ENCODE assay signal across 22 cellular contexts in the genomic region with DNA sequence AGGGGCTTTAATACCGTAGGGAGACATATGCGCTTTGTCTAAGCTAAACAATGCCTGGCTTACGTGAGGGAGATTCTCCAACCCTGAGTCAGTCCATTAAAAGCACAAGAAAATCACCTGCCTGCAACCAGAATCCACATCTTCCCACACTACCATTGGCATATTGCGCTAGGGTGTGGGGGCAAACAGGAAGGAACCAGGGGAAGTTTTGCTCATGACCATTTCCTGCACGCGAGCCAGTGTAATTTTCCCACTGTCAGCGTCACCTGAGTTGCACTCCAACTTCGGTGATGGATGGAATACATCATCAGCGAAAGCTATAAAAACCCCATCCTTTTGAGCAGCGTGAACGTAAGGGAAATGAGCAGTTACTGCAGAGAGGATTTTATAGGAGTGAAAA.
DNase-seq lines count a peak whose midpoint lies in the region; ATAC-seq, FAIRE-seq and TF ChIP-seq lines count a peak whose summit lies in the region.
"Had no signal": no experiment of that assay in that cellular context is flagged by ENCODE, and none has a peak within 500 bp of the region (broad histone marks: within the 10 kb centered on the region; RNA-seq: fewer than 3 reads in every experiment).

No MANE protein-coding gene starts in this region.

- H3K27me3 Mint-ChIP-seq in GM23338 (ENCODE audit: insufficient read depth, low read depth, poor library complexity) (peaks cover 4% of the 10 kb centered on the region), endodermal cell (ENCODE audit: insufficient read depth) (no peaks in the 10 kb centered on the region)
- no peaks in the 10 kb centered on the region for H3K27me3 Mint-ChIP-seq in natural killer cell treated with Interleukin-12 subunit alpha and Interleukin-12 subunit beta and Interleukin-15 and Interleukin-18, amount 100 ng/mL, for 72 hours
- H3K27me3 Mint-ChIP-seq: T-cell had no signal

- no peaks in the 10 kb centered on the region for H3K27me3 ChIP-seq in BLaER1 treated with 17β-estradiol and CSF1 and Interleukin-3, amounts not matched to agents 10 nM and 100 nM
- H3K27me3 ChIP-seq in GM23338 (ENCODE audit: insufficient read depth) (no peaks in the 10 kb centered on the region), endodermal cell (ENCODE audit: control insufficient read depth, insufficient read depth, low read length, poor library complexity, severe bottlenecking) (no peaks in the 10 kb centered on the region)
- H3K27me3 ChIP-seq: tibial nerve had no signal

- FAIRE-seq in frontal cortex (lab: Jason Lieb, UNC) = no peak
- FAIRE-seq: GM12892, TTC549 had no signal

- peaks cover 0 to 71% (median 22%) of the 10 kb centered on the region in 11 experiments; a peak in 11 of 22 replicates for H3K36me3 ChIP-seq in BLaER1 treated with 17β-estradiol and CSF1 and Interleukin-3, amounts not matched to agents 10 nM and 100 nM
- H3K36me3 ChIP-seq in GM23338 (ENCODE audit: insufficient read depth) = peaks cover 4% of the 10 kb centered on the region; the same call in 1 of the 2 replicates
- H3K36me3 ChIP-seq in endodermal cell (ENCODE audit: control insufficient read depth, insufficient read depth, low read length) = no peaks in the 10 kb centered on the region
- H3K36me3 ChIP-seq: tibial nerve had no signal

- H3K9me2 ChIP-seq in GM23338 (ENCODE audit: insufficient read depth) = no peaks in the 10 kb centered on the region

- H3K9me3 Mint-ChIP-seq in GM23338 (no peaks in the 10 kb centered on the region), endodermal cell (no peaks in the 10 kb centered on the region)
- H3K9me3 Mint-ChIP-seq in natural killer cell treated with Interleukin-12 subunit alpha and Interleukin-12 subunit beta and Interleukin-15 and Interleukin-18, amount 100 ng/mL, for 72 hours = no peaks in the 10 kb centered on the region
- H3K9me3 Mint-ChIP-seq: dendritic cell treated with granulocyte-macrophage colony-stimulating factor and Interleukin-4, amounts not matched to agents 40 ng/mL and 50 ng/mL, for 4 days; T-cell had no signal

- peaks cover 7 to 36% (median 11%) of the 10 kb centered on the region in 10 experiments; a peak in 17 of 20 replicates for H3K4me1 ChIP-seq in BLaER1 treated with 17β-estradiol and CSF1 and Interleukin-3, amounts not matched to agents 10 nM and 100 nM
- H3K4me1 ChIP-seq in GM23338 (ENCODE audit: insufficient read depth) (peaks cover 16% of the 10 kb centered on the region), endodermal cell (ENCODE audit: control insufficient read depth, insufficient read depth, low read length) (peaks cover 4% of the 10 kb centered on the region)

- no peaks in the 10 kb centered on the region for H3K9me3 ChIP-seq in BLaER1 treated with 17β-estradiol and CSF1 and Interleukin-3, amounts not matched to agents 10 nM and 100 nM (replicated peaks in 1 of 11)
- no peaks in the 10 kb centered on the region for H3K9me3 ChIP-seq in endodermal cell (ENCODE audit: control insufficient read depth, low read length)
- H3K9me3 ChIP-seq: tibial nerve had no signal

- H3K4me3 Mint-ChIP-seq in GM23338 (no peak overlapping the region), endodermal cell (no peak overlapping the region)
- no peak overlapping the region for H3K4me3 Mint-ChIP-seq in natural killer cell treated with Interleukin-12 subunit alpha and Interleukin-12 subunit beta and Interleukin-15 and Interleukin-18, amount 100 ng/mL, for 72 hours
- H3K4me3 Mint-ChIP-seq: dendritic cell treated with granulocyte-macrophage colony-stimulating factor and Interleukin-4, amounts not matched to agents 40 ng/mL and 50 ng/mL, for 4 days; T-cell had no signal

- H4K20me1 ChIP-seq in BLaER1 treated with 17β-estradiol and CSF1 and Interleukin-3, amounts not matched to agents 10 nM and 100 nM = no peaks in the 10 kb centered on the region; a peak in 1 of 22 replicates
- 0 out of 2 replicates have a peak, but pooled peaks cover 5% of the 10 kb centered on the region for H4K20me1 ChIP-seq in GM23338 (replicated peaks; ENCODE audit: insufficient read depth)

- H3K4me3 ChIP-seq in BLaER1 treated with 17β-estradiol and CSF1 and Interleukin-3, amounts not matched to agents 10 nM and 100 nM = no peak overlapping the region
- H3K4me3 ChIP-seq in GM23338 (no peak overlapping the region), endodermal cell (ENCODE audit: low read length) (no peak overlapping the region)
- H3K4me3 ChIP-seq: GM23248, tibial nerve had no signal

- DNase-seq in GM23338 (ENCODE audit: low spot score) (no peak), endodermal cell (peak; percentile 40), HEK293T (ENCODE audit: extremely low spot score) (no peak), SK-N-DZ (ENCODE audit: low spot score) (no peak), frontal cortex (ENCODE audit: low spot score in 2 of 2) (no peak)
- no peak for DNase-seq in natural killer cell treated with Interleukin-12 subunit alpha and Interleukin-12 subunit beta and Interleukin-15 and Interleukin-18, amount 100 ng/mL, for 72 hours (ENCODE audit: low spot score)
- DNase-seq: activated CD4-positive, alpha-beta T cell treated with anti-CD3 and anti-CD28 coated beads for 4 hours; activated gamma-delta T cell treated with Interleukin-2 at 50 U/mL for 16 hours; COR-L47; DMS79 treated with DMSO at 0.1 percent for 48 hours; GM23248; KG1; NCI-H1694; NCI-H774; SHP77; stimulated activated naive CD4-positive, alpha-beta T cell; T-cell had no signal

- H3F3A ChIP-seq in GM23338 (replicated peaks; ENCODE audit: low read depth) = 0 out of 2 replicates have a peak, but pooled peaks cover 3% of the 10 kb centered on the region

- TF ChIP-seq CTCF in GM23338 (conservative IDR thresholded peaks at IDR 0.05; ENCODE audit: low read depth in 2 of 2) (no peak), endodermal cell (conservative IDR thresholded peaks at IDR 0.05) (no peak)

- POLR2A ChIA-PET in HEK293T (lab: Yijun Ruan, JAX) = no interaction called here

- H3K4me1 Mint-ChIP-seq in GM23338 (peaks cover 23% of the 10 kb centered on the region), endodermal cell (peaks cover 11% of the 10 kb centered on the region)
- peaks cover 40 to 41% of the 10 kb centered on the region in 2 donors for H3K4me1 Mint-ChIP-seq in natural killer cell treated with Interleukin-12 subunit alpha and Interleukin-12 subunit beta and Interleukin-15 and Interleukin-18, amount 100 ng/mL, for 72 hours (ENCODE audit: low read depth in 2 of 2)

- H3K79me2 ChIP-seq in GM23338 (replicated peaks; ENCODE audit: insufficient read depth) = peaks cover 4% of the 10 kb centered on the region; the same call in 1 of the 2 replicates

- H3K27ac Mint-ChIP-seq in GM23338 = no peak overlapping the region
- no peak overlapping the region for H3K27ac Mint-ChIP-seq in endodermal cell
- peak overlapping the region; percentile 28 to 85 for H3K27ac Mint-ChIP-seq in natural killer cell treated with Interleukin-12 subunit alpha and Interleukin-12 subunit beta and Interleukin-15 and Interleukin-18, amount 100 ng/mL, for 72 hours
- H3K27ac Mint-ChIP-seq: dendritic cell treated with granulocyte-macrophage colony-stimulating factor and Interleukin-4, amounts not matched to agents 40 ng/mL and 50 ng/mL, for 4 days had no signal

- CTCF ChIA-PET in HEK293T (lab: Yijun Ruan, JAX) = interaction anchor here (0.7 kb wide), 1 partner anchor 123 kb away, joined by 3 read pairs; no protein-coding TSS in a partner anchor

- WGBS in endodermal cell (ENCODE audit: insufficient coverage in 1 of 2, insufficient read length in 1 of 2), 2 experiments = 94 to 95% methylated on average over 8 to 11 of the region's 11 CpGs

- H3K4me2 ChIP-seq in BLaER1 treated with 17β-estradiol and CSF1 and Interleukin-3, amounts not matched to agents 10 nM and 100 nM = peak overlapping the region in 10 of 11 experiments; percentile 4 to 72 (median 37); a peak in 15 of 22 replicates
- 0 out of 2 replicates have a peak overlapping the region, but pooled peaks have one; percentile 23 for H3K4me2 ChIP-seq in GM23338

- no peak overlapping the region for H3K27ac ChIP-seq in BLaER1 treated with 17β-estradiol and CSF1 and Interleukin-3, amounts not matched to agents 10 nM and 100 nM
- H3K27ac ChIP-seq in GM23338 (ENCODE audit: low read depth) = peak overlapping the region; percentile 84; the same call in 1 of the 2 replicates
- H3K27ac ChIP-seq in endodermal cell (ENCODE audit: low read depth, low read length) = no peak overlapping the region
- H3K27ac ChIP-seq: GM23248, tibial nerve had no signal

- no peak overlapping the region for H3K9ac ChIP-seq in BLaER1 treated with 17β-estradiol and CSF1 and Interleukin-3, amounts not matched to agents 10 nM and 100 nM
- H3K9ac ChIP-seq in endodermal cell (ENCODE audit: extremely low read depth, low read length, poor library complexity, severe bottlenecking) = no peak overlapping the region
- H3K9ac ChIP-seq: GM23248 had no signal

- ATAC-seq in GM23338 = no peak
- no peak for ATAC-seq in natural killer cell treated with Interleukin-12 subunit alpha and Interleukin-12 subunit beta and Interleukin-15 and Interleukin-18, amount 100 ng/mL, for 72 hours
- ATAC-seq: T-cell had no signal

- H3K36me3 Mint-ChIP-seq in GM23338 (ENCODE audit: low read depth) (peaks cover 3% of the 10 kb centered on the region; the same call in 1 of the 3 replicates), endodermal cell (ENCODE audit: low read depth) (peaks cover 7% of the 10 kb centered on the region)
- no peaks in the 10 kb centered on the region for H3K36me3 Mint-ChIP-seq in natural killer cell treated with Interleukin-12 subunit alpha and Interleukin-12 subunit beta and Interleukin-15 and Interleukin-18, amount 100 ng/mL, for 72 hours

- H2AFZ ChIP-seq in GM23338 = no peak overlapping the region
- H2AFZ ChIP-seq: GM23248 had no signal

TF ChIP-seq in GM23338, 12 proteins besides CTCF, POLR2A, EP300 and RAD21 (continues in another document):
- TF ChIP-seq STAT1 (IDR thresholded peaks at IDR 0.05; ENCODE audit: unreplicated experiment) = no peak
- TF ChIP-seq ZNF114 (CRISPR knock-in tag; IDR thresholded peaks at IDR 0.05) = no peak
- TF ChIP-seq ZNF331 (CRISPR knock-in tag; IDR thresholded peaks at IDR 0.05; ENCODE audit: low read depth) = no peak

TF ChIP-seq in HEK293T, 16 proteins besides CTCF, POLR2A, EP300 and RAD21:
- no peak for TF ChIP-seq TARDBP (IDR thresholded peaks at IDR 0.05)
- TF ChIP-seq NFRKB (IDR thresholded peaks at IDR 0.05) = no peak
- no peak for TF ChIP-seq HDGF (IDR thresholded peaks at IDR 0.05; ENCODE audit: borderline replicate concordance)
- TF ChIP-seq SP1 (IDR thresholded peaks at IDR 0.05) = no peak
- no peak for TF ChIP-seq FOXK2 (IDR thresholded peaks at IDR 0.05)
- TF ChIP-seq LEF1 (IDR thresholded peaks at IDR 0.05; ENCODE audit: borderline replicate concordance) = no peak
- no peak for TF ChIP-seq L3MBTL2 (conservative IDR thresholded peaks at IDR 0.05)
- no peak for TF ChIP-seq SUZ12 (IDR thresholded peaks at IDR 0.05)
- TF ChIP-seq FOXA1 (IDR thresholded peaks at IDR 0.05) = no peak
- TF ChIP-seq CTBP1 (IDR thresholded peaks at IDR 0.05; ENCODE audit: borderline replicate concordance) = no peak
- TF ChIP-seq BHLHE40 (IDR thresholded peaks at IDR 0.05; ENCODE audit: borderline replicate concordance) = no peak
- no peak for TF ChIP-seq FOXM1 (IDR thresholded peaks at IDR 0.05; ENCODE audit: borderline replicate concordance)
- TF ChIP-seq ARNT (IDR thresholded peaks at IDR 0.05) = no peak
- TF ChIP-seq ELF4 (IDR thresholded peaks at IDR 0.05) = no peak

Comparison
In these comparisons a context has a peak if more than half of its experiments do, and no peak if none do; other contexts are left out.
1. H3K27ac Mint-ChIP-seq: peak in natural killer cell treated with Interleukin-12 subunit alpha and Interleukin-12 subunit beta and Interleukin-15 and Interleukin-18, amount 100 ng/mL, for 72 hours (2 of 2); none in GM23338 (single experiment) and endodermal cell (single experiment).